In the genomic region with DNA sequence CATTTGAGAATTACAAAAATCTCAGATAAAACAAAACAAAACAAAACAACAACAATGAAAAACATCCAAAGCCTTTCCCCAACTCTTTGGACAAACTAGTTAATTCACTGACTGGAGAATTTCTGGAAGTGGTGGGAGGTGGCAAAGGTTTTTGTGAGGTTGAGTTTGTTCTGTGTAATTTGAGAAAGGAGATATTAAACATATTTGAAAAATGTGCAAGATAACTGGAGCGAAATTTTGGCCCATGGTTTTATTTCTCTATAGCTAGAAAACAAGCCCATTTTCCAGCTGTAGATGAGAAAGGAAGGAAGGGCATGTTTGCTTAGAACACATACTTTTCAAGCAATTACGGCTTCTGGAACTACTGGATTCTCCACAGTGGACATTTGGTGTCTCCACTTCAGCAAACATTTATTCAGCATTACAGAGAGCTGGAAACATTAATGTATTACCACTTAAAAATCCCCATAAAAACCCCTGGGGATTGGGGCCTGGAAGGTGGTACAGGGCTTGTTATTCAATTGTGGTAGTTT, we compare ENCODE assay signal across 23 cellular contexts.
A peak's percentile ranks its signal among the peaks of the same experiment; 100 is the strongest.
DNase-seq lines count a peak whose midpoint lies in the region; ATAC-seq and TF ChIP-seq lines count a peak whose summit lies in the region.
"Had no signal": no experiment of that assay in that cellular context is flagged by ENCODE, and none has a peak within 500 bp of the region (broad histone marks: within the 10 kb centered on the region; RNA-seq: fewer than 3 reads in every experiment).

No MANE protein-coding gene starts in this region.

- H3K4me1 ChIP-seq in BE2C, result peaks cover 7% of the 10 kb centered on the region
- H3K4me1 ChIP-seq: thyroid gland had no signal

- H3K36me3 Mint-ChIP-seq in HFFc6 (ENCODE audit: low read depth), result peaks cover 24% of the 10 kb centered on the region
- no peaks in the 10 kb centered on the region for H3K36me3 Mint-ChIP-seq in nephron (ENCODE audit: low read depth)

- no peaks in the 10 kb centered on the region for H3K9me3 ChIP-seq in BE2C
- H3K9me3 ChIP-seq: thyroid gland had no signal

- DNase-seq in BE2C (peak; percentile 36), HFFc6 (no peak), choroid plexus epithelial cell (ENCODE audit: low read depth) (peak; percentile 45), GF-D8 (lab: John Stamatoyannopoulos, UW) (no peak), DMS53 (lab: John Stamatoyannopoulos, UW) (no peak)
- DNase-seq: activated CD4-positive, alpha-beta T cell treated with anti-CD3 and anti-CD28 coated beads for 48 hours; activated naive CD8-positive, alpha-beta T cell treated with anti-CD3 and anti-CD28 coated beads, Interleukin-2, amount 50 U/mL, for 24 hours; AML-193; foreskin melanocyte; H9; kidney glomerular epithelial cell; mesendoderm; NCI-H2029; nephron progenitor cell; SIG-M5; stimulated activated CD4-positive, alpha-beta T cell treated with anti-CD3 and anti-CD28 coated beads, Interleukin-2, amount 100 ng/mL, for 48 hours; stimulated activated naive CD4-positive, alpha-beta T cell treated with Interleukin-2 at 50 U/mL for 16 hours; thyroid gland had no signal

- H3K4me3 Mint-ChIP-seq in HFFc6 (no peak overlapping the region), nephron (no peak overlapping the region)
- H3K4me3 Mint-ChIP-seq: activated naive CD8-positive, alpha-beta T cell treated with anti-CD3 and anti-CD28 coated beads, Interleukin-2, amount 50 U/mL, for 24 hours; dendritic cell treated with granulocyte-macrophage colony-stimulating factor and Interleukin-4, amounts not matched to agents 40 ng/mL and 50 ng/mL, for 4 days; H9; nephron progenitor cell had no signal

- peak overlapping the region; percentile 8; the same call in 1 of the 2 replicates for H3K4me3 ChIP-seq in BE2C (ENCODE audit: low read depth, low read length)
- H3K4me3 ChIP-seq in choroid plexus epithelial cell (ENCODE audit: low read depth, low read length), result no peak overlapping the region
- H3K4me3 ChIP-seq: thyroid gland had no signal

- H3K4me1 Mint-ChIP-seq in HFFc6 (ENCODE audit: low read depth) (peaks cover 35% of the 10 kb centered on the region), nephron (peaks cover 45% of the 10 kb centered on the region)
- H3K4me1 Mint-ChIP-seq: activated naive CD8-positive, alpha-beta T cell treated with anti-CD3 and anti-CD28 coated beads, Interleukin-2, amount 50 U/mL, for 24 hours; H9; nephron progenitor cell had no signal

- no peaks in the 10 kb centered on the region for H3K27me3 ChIP-seq in BE2C
- H3K27me3 ChIP-seq: thyroid gland had no signal

- ATAC-seq in GM18873 (IDR thresholded peaks at IDR 0.05; ENCODE audit: low FRiP score, unreplicated experiment), result no peak
- ATAC-seq: activated naive CD8-positive, alpha-beta T cell treated with anti-CD3 and anti-CD28 coated beads, Interleukin-2, amount 50 U/mL, for 24 hours had no signal

- H3K36me3 ChIP-seq in BE2C, result no peaks in the 10 kb centered on the region
- H3K36me3 ChIP-seq: thyroid gland had no signal

- TF ChIP-seq CTCF in BE2C (IDR thresholded peaks at IDR 0.05; ENCODE audit: low read depth, low read length) (no peak), HFFc6 (IDR thresholded peaks at IDR 0.05) (no peak), choroid plexus epithelial cell (conservative IDR thresholded peaks at IDR 0.05; ENCODE audit: low read depth, low read length) (no peak), nephron (IDR thresholded peaks at IDR 0.05; ENCODE audit: unreplicated experiment in 3 of 3) (no peak)

- H3K27me3 Mint-ChIP-seq in HFFc6 (ENCODE audit: insufficient read depth), result no peaks in the 10 kb centered on the region; the same call in 1 of the 2 replicates
- H3K27me3 Mint-ChIP-seq in nephron (ENCODE audit: low read depth), result peaks cover 6% of the 10 kb centered on the region
- H3K27me3 Mint-ChIP-seq: activated naive CD8-positive, alpha-beta T cell treated with anti-CD3 and anti-CD28 coated beads, Interleukin-2, amount 50 U/mL, for 24 hours had no signal

- H3K27ac Mint-ChIP-seq in HFFc6 (peak overlapping the region; percentile 80), nephron (peak overlapping the region in 2 of 3 experiments; percentile 17 to 51)
- H3K27ac Mint-ChIP-seq: activated naive CD8-positive, alpha-beta T cell treated with anti-CD3 and anti-CD28 coated beads, Interleukin-2, amount 50 U/mL, for 24 hours; activated T-helper 2 cell treated with anti-CD3 and anti-CD28 coated beads, Interferon-gamma antibody, Interleukin-2, Interleukin-4, amounts not matched to agents 10 μg/mL and 5 μg/mL and 100 μg/mL, durations not matched to agents 14 hours and 24 hours and 36 hours; dendritic cell treated with granulocyte-macrophage colony-stimulating factor and Interleukin-4, amounts not matched to agents 40 ng/mL and 50 ng/mL, for 4 days; nephron progenitor cell; progenitor cell of endocrine pancreas had no signal

- no peaks in the 10 kb centered on the region for H3K9me3 Mint-ChIP-seq in HFFc6
- no peaks in the 10 kb centered on the region for H3K9me3 Mint-ChIP-seq in nephron
- H3K9me3 Mint-ChIP-seq: activated naive CD8-positive, alpha-beta T cell treated with anti-CD3 and anti-CD28 coated beads, Interleukin-2, amount 50 U/mL, for 24 hours; activated T-helper 2 cell treated with anti-CD3 and anti-CD28 coated beads, Interferon-gamma antibody, Interleukin-2, Interleukin-4, amounts not matched to agents 10 μg/mL and 5 μg/mL and 100 μg/mL, durations not matched to agents 14 hours and 24 hours and 36 hours; dendritic cell treated with granulocyte-macrophage colony-stimulating factor and Interleukin-4, amounts not matched to agents 40 ng/mL and 50 ng/mL, for 4 days; H9; nephron progenitor cell had no signal

Comparison
In these comparisons a context has a peak if more than half of its experiments do, and no peak if none do; other contexts are left out.
1. DNase-seq: peak in BE2C (single experiment) and choroid plexus epithelial cell (single experiment); none in HFFc6 (single experiment), GF-D8 (single experiment) and DMS53 (single experiment).